ENCODE assay signal across 29 cellular contexts in genomic region chr20:48640871-48641270, GRCh38.
"Had no signal": no experiment of that assay in that cellular context is flagged by ENCODE, and none has a peak within 500 bp of the region (broad histone marks: within the 10 kb centered on the region; RNA-seq: fewer than 3 reads in every experiment).

No MANE protein-coding gene starts in this region.

- H3K27ac ChIP-seq: brain microvascular endothelial cell, coronary artery, gastrocnemius medialis, hepatocyte, left ventricle myocardium inferior, pancreas, prostate gland, sigmoid colon, tibial nerve, uterus had no signal

- H3K36me3 ChIP-seq: pancreas, prostate gland, uterus had no signal

- H3K27me3 ChIP-seq: brain microvascular endothelial cell, dorsolateral prefrontal cortex, gastrocnemius medialis, hepatocyte, pancreas, sigmoid colon, tibial nerve, uterus had no signal

- ATAC-seq: activated T-cell treated with anti-CD3 and anti-CD28 coated beads, Interleukin-2, amount 50 U/mL, for 4 hours; gastrocnemius medialis; mucosa of descending colon; pancreas had no signal

- H3K9me3 Mint-ChIP-seq: activated T-cell treated with anti-CD3 and anti-CD28 coated beads, Interleukin-2, amount 50 U/mL, for 4 hours; nephron progenitor cell had no signal

- DNase-seq: activated CD4-positive, alpha-beta T cell treated with anti-CD3 and anti-CD28 coated beads for 4 hours; activated CD4-positive, alpha-beta T cell treated with anti-CD3 and anti-CD28 coated beads, Interleukin-2, amount 50 U/mL, for 4 hours; activated CD8-positive, alpha-beta memory T cell treated with anti-CD3 and anti-CD28 coated beads, Interleukin-2, amount 50 U/mL, for 48 hours; activated effector memory CD4-positive, alpha-beta T cell treated with Interleukin-2 at 50 U/mL for 16 hours; activated naive CD4-positive, alpha-beta T cell treated with Interleukin-2 at 50 U/mL for 16 hours; activated T-cell treated with anti-CD3 and anti-CD28 coated beads, Interleukin-2, amount 50 U/mL, for 4 hours; brain microvascular endothelial cell; dorsolateral prefrontal cortex; effector memory CD4-positive, alpha-beta T cell; erythroblast; gastrocnemius medialis; islet precursor cell; left ventricle myocardium inferior; mucosa of descending colon; nephron progenitor cell; pancreas; retina; sigmoid colon; small intestine; stimulated activated CD4-positive, alpha-beta T cell treated with anti-CD3 and anti-CD28 coated beads, Interleukin-4, amount 100 ng/mL, for 24 hours; stimulated activated naive CD4-positive, alpha-beta T cell; T-helper 1 cell; uterus had no signal

- H3K27ac Mint-ChIP-seq: nephron progenitor cell had no signal

- H3K4me1 ChIP-seq: gastrocnemius medialis, left ventricle myocardium inferior, pancreas, prostate gland, sigmoid colon, tibial nerve, uterus had no signal

- H3K4me3 Mint-ChIP-seq: activated naive CD8-positive, alpha-beta T cell; activated T-cell treated with anti-CD3 and anti-CD28 coated beads, Interleukin-2, amount 50 U/mL, for 4 hours; nephron progenitor cell had no signal

- H3K4me3 ChIP-seq: coronary artery, dorsolateral prefrontal cortex, gastrocnemius medialis, hepatocyte, left ventricle myocardium inferior, lung, mucosa of descending colon, pancreas, prostate gland, sigmoid colon, tibial nerve, uterus had no signal

- H3K9me3 ChIP-seq: gastrocnemius medialis, left ventricle myocardium inferior, mucosa of descending colon, pancreas, prostate gland, sigmoid colon, tibial nerve, uterus had no signal

- H3K27me3 Mint-ChIP-seq: activated naive CD8-positive, alpha-beta T cell had no signal

- H3K4me1 Mint-ChIP-seq: nephron progenitor cell had no signal
